17 cellular contexts compared by ENCODE assay signal in the genomic region with DNA sequence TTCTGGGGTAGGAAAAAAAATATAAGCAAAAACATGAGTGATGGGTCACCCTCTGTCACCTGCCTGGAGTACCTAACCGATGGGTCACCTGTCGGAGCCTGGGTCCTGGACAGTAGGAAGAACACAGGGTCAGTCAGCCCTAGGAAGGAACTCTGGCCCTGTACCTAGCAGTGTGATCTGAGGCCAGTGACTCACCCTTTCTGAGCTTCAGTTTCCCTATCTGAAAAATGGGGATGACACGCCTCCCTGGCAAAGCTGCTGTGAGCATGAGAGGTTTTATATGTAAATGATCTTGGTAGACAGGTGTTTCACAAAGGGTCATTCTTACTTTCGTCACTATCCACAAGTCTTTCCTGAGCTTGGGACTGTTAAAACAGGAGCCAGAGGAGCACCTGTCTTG.
"Had no signal": no experiment of that assay in that cellular context is flagged by ENCODE, and none has a peak within 500 bp of the region (broad histone marks: within the 10 kb centered on the region; RNA-seq: fewer than 3 reads in every experiment).

No MANE protein-coding gene starts in this region.

- H3K4me3 ChIP-seq: MG63 had no signal

- DNase-seq: IMR-90, Karpas-422, KG1, MG63, NCI-H1092, NCI-H1105 treated with DMSO at 0.1 percent for 48 hours, NCI-H1417 treated with DMSO at 0.1 percent for 48 hours, NCI-H146, NCI-H2081 treated with DMSO at 0.1 percent for 48 hours, NCI-H226, NCI-H446 treated with DMSO at 0.1 percent for 48 hours, NCI-H748 treated with DMSO at 0.1 percent for 48 hours, PC-3, SHP77, SK-N-SH, T-helper 1 cell had no signal

- H3K36me3 ChIP-seq: MG63 had no signal

- H3K27me3 ChIP-seq: MG63 had no signal

- H3K27ac ChIP-seq: RWPE1 had no signal

- H3K9me3 ChIP-seq: MG63, SK-N-SH had no signal
